34 cellular contexts compared by ENCODE assay signal in genomic region chr1:33996281-33996680, GRCh38.
"Had no signal": no experiment of that assay in that cellular context is flagged by ENCODE, and none has a peak within 500 bp of the region (broad histone marks: within the 10 kb centered on the region; RNA-seq: fewer than 3 reads in every experiment).

No MANE protein-coding gene starts in this region.

- H3K27ac ChIP-seq: adrenal gland, body of pancreas, brain microvascular endothelial cell, breast epithelium, VCaP had no signal

- H3K4me3 ChIP-seq: adrenal gland, body of pancreas, breast epithelium had no signal

- H3K27me3 ChIP-seq: adrenal gland, body of pancreas, brain microvascular endothelial cell had no signal

- H3K36me3 ChIP-seq: adrenal gland, brain microvascular endothelial cell, breast epithelium had no signal

- H3K9me3 ChIP-seq: adrenal gland, body of pancreas, breast epithelium had no signal

- H3K4me1 ChIP-seq: adrenal gland, body of pancreas, breast epithelium had no signal

- FAIRE-seq: astrocyte, TTC549 had no signal

- DNase-seq: activated B cell treated with CpG ODN at 0.5 μM for 24 hours; activated CD4-positive, alpha-beta memory T cell treated with anti-CD3 and anti-CD28 coated beads for 36 hours; activated CD4-positive, alpha-beta T cell treated with anti-CD3 and anti-CD28 coated beads for 4 hours; activated CD4-positive, alpha-beta T cell treated with anti-CD3 and anti-CD28 coated beads, Interleukin-2, amount 10 ng/mL, durations not matched to agents 24 days and 14 days; activated CD4-positive, alpha-beta T cell treated with anti-CD3 and anti-CD28 coated beads, Interleukin-2, amount 50 U/mL, for 1 hour; activated CD4-positive, alpha-beta T cell treated with anti-CD3 and anti-CD28 coated beads, Interleukin-2, amount 50 U/mL, for 4 hours; activated CD4-positive, CD25-positive, alpha-beta regulatory T cell treated with anti-CD3 and anti-CD28 coated beads, Interleukin-2, amount 50 U/mL, for 72 hours; activated CD8-positive, alpha-beta memory T cell treated with anti-CD3 and anti-CD28 coated beads, Interleukin-2, amount 50 U/mL, for 4 hours; activated CD8-positive, alpha-beta T cell treated with anti-CD3 and anti-CD28 coated beads for 36 hours; activated effector memory CD4-positive, alpha-beta T cell treated with anti-CD3 and anti-CD28 coated beads, Interleukin-2, amount 50 U/mL, for 16 hours; activated gamma-delta T cell treated with Interleukin-2 at 50 U/mL for 16 hours; activated naive CD4-positive, alpha-beta T cell; activated naive CD4-positive, alpha-beta T cell treated with anti-CD3 and anti-CD28 coated beads for 36 hours; activated naive CD4-positive, alpha-beta T cell treated with anti-CD3 and anti-CD28 coated beads, Interleukin-2, amount 50 U/mL, for 16 hours; activated naive CD8-positive, alpha-beta T cell treated with anti-CD3 and anti-CD28 coated beads for 36 hours; activated T-cell treated with anti-CD3 and anti-CD28 coated beads for 4 hours; activated T-cell treated with anti-CD3 and anti-CD28 coated beads, Interleukin-2, amount 50 U/mL, for 1 hour; activated T-cell treated with anti-CD3 and anti-CD28 coated beads, Interleukin-2, amount 50 U/mL, for 4 hours; activated T-cell treated with anti-CD3 and anti-CD28 coated beads, Interleukin-2, amount 50 U/mL, for 72 hours; adrenal gland; amniotic stem cell; aorta; body of pancreas; brain microvascular endothelial cell; central memory CD4-positive, alpha-beta T cell; T-helper 1 cell; T-helper 2 cell; T-helper 9 cell had no signal

- ATAC-seq: activated CD8-positive, alpha-beta T cell treated with anti-CD3 and anti-CD28 coated beads for 36 hours; activated naive CD4-positive, alpha-beta T cell treated with anti-CD3 and anti-CD28 coated beads, Interleukin-2, amount 50 U/mL, for 72 hours; activated T-cell treated with anti-CD3 and anti-CD28 coated beads, Interleukin-2, amount 50 U/mL, for 4 hours; activated T-cell treated with anti-CD3 and anti-CD28 coated beads, Interleukin-2, amount 50 U/mL, for 72 hours; activated T-helper 17 cell treated with anti-CD3 and anti-CD28 coated beads, Interleukin-2, amount 50 U/mL, for 72 hours; body of pancreas had no signal
